Comparison of ENCODE assay signal across 8 cellular contexts in genomic region chr11:128498846-128499245, GRCh38.
DNase-seq lines count a peak whose midpoint lies in the region; ATAC-seq and TF ChIP-seq lines count a peak whose summit lies in the region.

No MANE protein-coding gene starts in this region.

- H3K27ac ChIP-seq in OCI-LY7 (ENCODE audit: low read depth, low read length, poor library complexity, severe bottlenecking): peak overlapping the region; percentile 8
- peak overlapping the region; percentile 97 for H3K27ac ChIP-seq in smooth muscle cell (ENCODE audit: low read depth)

- H3K9me3 ChIP-seq in OCI-LY7 (ENCODE audit: low read length): no peaks in the 10 kb centered on the region
- H3K9me3 ChIP-seq in smooth muscle cell (replicated peaks; ENCODE audit: low read depth): no peaks in the 10 kb centered on the region

- H3K4me3 ChIP-seq in OCI-LY7 (ENCODE audit: low read depth, low read length, poor library complexity, severe bottlenecking): peak overlapping the region; percentile 2
- no peak overlapping the region for H3K4me3 ChIP-seq in choroid plexus epithelial cell (ENCODE audit: low read depth, low read length)
- H3K4me3 ChIP-seq in smooth muscle cell: no peak overlapping the region

- WGBS in smooth muscle cell (ENCODE audit: low lambda C conversion rate): 14% methylated on average over 2 of the region's 2 CpGs

- H3K4me1 ChIP-seq in OCI-LY7 (ENCODE audit: insufficient read depth, low read length, poor library complexity, severe bottlenecking): peaks cover 100% of the 10 kb centered on the region
- peaks cover 46% of the 10 kb centered on the region for H3K4me1 ChIP-seq in smooth muscle cell (ENCODE audit: low read depth)

- CTCF ChIA-PET in OCI-LY7 (lab: Charles Lee; ENCODE audit: unreplicated experiment): no interaction called here

- H3K79me2 ChIP-seq in OCI-LY7 (ENCODE audit: insufficient read depth, low read depth, low read length) (peaks cover 100% of the 10 kb centered on the region), smooth muscle cell (ENCODE audit: low read depth) (peaks cover 64% of the 10 kb centered on the region)

- no peaks in the 10 kb centered on the region for H3K9me2 ChIP-seq in OCI-LY7 (ENCODE audit: insufficient read depth, low read length)

- no peaks in the 10 kb centered on the region for H3K27me3 ChIP-seq in smooth muscle cell (ENCODE audit: low read depth)

- BruUV-seq in OCI-LY7 (replicated peaks; lab: Mats Ljungman, UMichigan): no TSS peak

- ATAC-seq in GM18520 (IDR thresholded peaks at IDR 0.05; ENCODE audit: unreplicated experiment): no peak

- H4K20me1 ChIP-seq in OCI-LY7 (ENCODE audit: insufficient read depth, low read length) (peaks cover 81% of the 10 kb centered on the region), smooth muscle cell (ENCODE audit: low read depth) (peaks cover 9% of the 10 kb centered on the region)

- H3K9ac ChIP-seq in smooth muscle cell (ENCODE audit: low read depth): peak overlapping the region; percentile 84

- H3K4me2 ChIP-seq in OCI-LY7 (ENCODE audit: low read length) (peak overlapping the region; percentile 52), smooth muscle cell (peak overlapping the region; percentile 78)

- H3F3A ChIP-seq in smooth muscle cell (ENCODE audit: low read depth): peaks cover 51% of the 10 kb centered on the region

- DNase-seq in NCI-H82 (lab: John Stamatoyannopoulos, UW) (peak; percentile 43), NCI-H82 treated with DMSO at 0.1 percent for 48 hours (lab: John Stamatoyannopoulos, UW; ENCODE audit: unreplicated experiment) (no peak), OCI-LY7 (ENCODE audit: low spot score) (no peak), choroid plexus epithelial cell (ENCODE audit: low read depth) (peak; percentile 55), smooth muscle cell (lab: John Stamatoyannopoulos, UW; ENCODE audit: unreplicated experiment) (no peak), NCI-H2196 treated with DMSO at 0.1 percent for 48 hours (lab: John Stamatoyannopoulos, UW; ENCODE audit: unreplicated experiment) (no peak), NCI-H524 treated with DMSO at 0.1 percent for 48 hours (lab: John Stamatoyannopoulos, UW) (no peak)

- intact Hi-C loops in OCI-LY7 (cut with micrococcal nuclease; ENCODE audit: unreplicated experiment): no loop called here

- H2AFZ ChIP-seq in OCI-LY7 (ENCODE audit: low read length): no peak overlapping the region
- H2AFZ ChIP-seq in smooth muscle cell (ENCODE audit: low read depth): no peak overlapping the region

- POLR2A ChIA-PET in OCI-LY7 (lab: Charles Lee): interaction anchor here (1.1 kb wide), 1 partner anchor 21 kb away, joined by 5 read pairs; no protein-coding TSS in a partner anchor

- H3K36me3 ChIP-seq in OCI-LY7 (ENCODE audit: insufficient read depth, low read length) (peaks cover 99% of the 10 kb centered on the region), smooth muscle cell (ENCODE audit: low read depth) (no peaks in the 10 kb centered on the region)

- TF ChIP-seq CTCF in OCI-LY7 (conservative IDR thresholded peaks at IDR 0.05; ENCODE audit: low read length) (no peak), choroid plexus epithelial cell (conservative IDR thresholded peaks at IDR 0.05; ENCODE audit: low read depth, low read length) (no peak), smooth muscle cell (IDR thresholded peaks at IDR 0.05; ENCODE audit: borderline replicate concordance, insufficient read depth, poor library complexity, severe bottlenecking) (no peak)

Comparison
In these comparisons a context has a peak if more than half of its experiments do, and no peak if none do; other contexts are left out.
1. DNase-seq: peak in NCI-H82 (single experiment) and choroid plexus epithelial cell (single experiment); none in NCI-H82 treated with DMSO at 0.1 percent for 48 hours (single experiment), OCI-LY7 (single experiment), smooth muscle cell (single experiment), NCI-H2196 treated with DMSO at 0.1 percent for 48 hours (single experiment) and NCI-H524 treated with DMSO at 0.1 percent for 48 hours (single experiment).